In the genomic region with DNA sequence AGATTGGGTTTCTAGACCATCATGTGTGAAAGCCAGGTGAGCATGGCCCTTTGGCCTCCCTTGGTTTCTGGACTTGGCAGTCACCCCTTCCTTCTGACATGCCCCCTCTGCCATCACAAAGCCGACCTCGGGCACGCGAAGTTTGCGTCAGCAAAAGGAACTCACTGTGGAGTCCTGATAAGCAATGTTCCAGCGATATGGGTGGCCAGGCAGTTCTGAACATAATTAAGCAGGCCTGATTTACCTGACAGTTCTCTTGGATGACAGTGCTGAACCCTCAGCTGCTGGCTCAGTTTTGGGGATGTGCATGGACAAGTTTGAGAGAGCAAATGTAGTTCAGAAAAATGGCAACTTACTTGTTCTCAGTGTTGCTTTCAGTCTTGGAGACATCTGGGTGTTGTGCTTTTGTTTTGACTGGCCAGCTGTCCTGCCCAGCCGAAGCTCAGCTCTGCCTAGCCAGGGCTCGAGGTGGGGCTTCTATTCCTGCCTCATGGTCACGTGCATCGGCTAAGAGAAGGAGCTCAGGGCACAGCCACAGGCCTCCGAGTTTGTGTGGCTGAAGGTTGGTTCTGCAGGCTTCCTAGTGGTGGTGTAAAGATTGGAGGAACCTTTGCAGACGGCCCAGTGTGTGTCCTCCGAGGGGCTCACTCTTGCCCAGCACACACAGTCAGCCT, we compare ENCODE assay signal across 22 cellular contexts.
DNase-seq lines count a peak whose midpoint lies in the region; ATAC-seq, FAIRE-seq and TF ChIP-seq lines count a peak whose summit lies in the region.
"Had no signal": no experiment of that assay in that cellular context is flagged by ENCODE, and none has a peak within 500 bp of the region (broad histone marks: within the 10 kb centered on the region; RNA-seq: fewer than 3 reads in every experiment).

No MANE protein-coding gene starts in this region.

- H3K36me3 ChIP-seq in body of pancreas (replicated peaks in 1 of 2; ENCODE audit: insufficient read depth in 1 of 2, low read depth in 2 of 2), result no peaks in the 10 kb centered on the region
- H3K36me3 ChIP-seq in heart right ventricle, result no peaks in the 10 kb centered on the region
- H3K36me3 ChIP-seq in pancreas, result no peaks in the 10 kb centered on the region
- H3K36me3 ChIP-seq: cardiac muscle cell had no signal

- TF ChIP-seq CTCF in body of pancreas (IDR thresholded peaks at IDR 0.05), result no peak
- no peak for TF ChIP-seq CTCF in heart right ventricle (IDR thresholded peaks at IDR 0.05)
- TF ChIP-seq CTCF in pancreas (IDR thresholded peaks at IDR 0.05), result no peak

- H3K27me3 ChIP-seq in body of pancreas, result no peaks in the 10 kb centered on the region
- H3K27me3 ChIP-seq in heart right ventricle, result peaks cover 0 to 3% (median 0%) of the 10 kb centered on the region in 7 donors
- H3K27me3 ChIP-seq in pancreas, result no peaks in the 10 kb centered on the region
- H3K27me3 ChIP-seq: cardiac muscle cell had no signal

- peak in 1 of 3 donors; percentile 9 for TF ChIP-seq POLR2A in body of pancreas (IDR thresholded peaks at IDR 0.05)

- H3K4me3 Mint-ChIP-seq in activated T-cell treated with anti-CD3 and anti-CD28 coated beads, Interleukin-2, amount 50 U/mL, for 72 hours, result no peak overlapping the region
- H3K4me3 Mint-ChIP-seq: CD14-positive monocyte; naive thymus-derived CD8-positive, alpha-beta T cell had no signal

- peak overlapping the region; percentile 15 to 74 (median 64) for H3K27ac ChIP-seq in body of pancreas
- H3K27ac ChIP-seq in heart right ventricle, result peak overlapping the region; percentile 8 to 77 (median 74)
- peak overlapping the region in 1 of 4 donors; percentile 22 for H3K27ac ChIP-seq in pancreas
- H3K27ac ChIP-seq: cardiac muscle cell had no signal

- H3K9me3 ChIP-seq in body of pancreas (no peaks in the 10 kb centered on the region), heart right ventricle (no peaks in the 10 kb centered on the region), pancreas (no peaks in the 10 kb centered on the region)

- WGBS in body of pancreas, 2 donors, result 39 to 100% methylated on average over 2 to 11 of the region's 13 CpGs
- 28 to 29% methylated on average over 11 to 13 of the region's 13 CpGs for WGBS in heart right ventricle, 2 donors
- WGBS in pancreas, 2 donors, result 45 to 54% methylated on average over 13 of the region's 13 CpGs

- no peaks in the 10 kb centered on the region for H3K4me1 Mint-ChIP-seq in activated T-cell treated with anti-CD3 and anti-CD28 coated beads, Interleukin-2, amount 50 U/mL, for 72 hours (ENCODE audit: low read depth)
- H3K4me1 Mint-ChIP-seq: CD14-positive monocyte had no signal

- no peak overlapping the region for H3K4me3 ChIP-seq in body of pancreas
- H3K4me3 ChIP-seq in heart right ventricle, result no peak overlapping the region
- H3K4me3 ChIP-seq in pancreas, result no peak overlapping the region
- H3K4me3 ChIP-seq: cardiac muscle cell had no signal

- H3K27ac Mint-ChIP-seq in activated T-cell treated with anti-CD3 and anti-CD28 coated beads, Interleukin-2, amount 50 U/mL, for 72 hours, result no peak overlapping the region
- H3K27ac Mint-ChIP-seq: activated naive CD4-positive, alpha-beta T cell treated with anti-CD3 and anti-CD28 coated beads, Interleukin-2, amount 50 U/mL, for 72 hours; CD14-positive monocyte had no signal

- peaks cover 22% of the 10 kb centered on the region for H3K4me1 ChIP-seq in body of pancreas
- H3K4me1 ChIP-seq in heart right ventricle, result peaks cover 0 to 83% (median 50%) of the 10 kb centered on the region in 9 donors
- H3K4me1 ChIP-seq in pancreas, result peaks cover 0 to 3% (median 0%) of the 10 kb centered on the region in 3 donors

- H3K36me3 Mint-ChIP-seq in activated T-cell treated with anti-CD3 and anti-CD28 coated beads, Interleukin-2, amount 50 U/mL, for 72 hours (ENCODE audit: insufficient read depth in 2 of 2), result no peaks in the 10 kb centered on the region
- H3K36me3 Mint-ChIP-seq: activated naive CD4-positive, alpha-beta T cell treated with anti-CD3 and anti-CD28 coated beads, Interleukin-2, amount 50 U/mL, for 72 hours; CD14-positive monocyte; naive thymus-derived CD8-positive, alpha-beta T cell had no signal

- no peaks in the 10 kb centered on the region for H3K9me3 Mint-ChIP-seq in activated T-cell treated with anti-CD3 and anti-CD28 coated beads, Interleukin-2, amount 50 U/mL, for 72 hours
- H3K9me3 Mint-ChIP-seq: activated naive CD4-positive, alpha-beta T cell treated with anti-CD3 and anti-CD28 coated beads, Interleukin-2, amount 50 U/mL, for 72 hours; naive thymus-derived CD8-positive, alpha-beta T cell had no signal

- intact Hi-C loops in body of pancreas (cut with DNase I) (no loop called here), heart right ventricle (cut with DNase I) (loop anchor here in 1 of 10 donors (5.0 kb wide), 1 partner anchor 33 kb away; no protein-coding TSS in a partner anchor), pancreas (cut with DNase I) (no loop called here)

- DNase-seq in AG08395 (ENCODE audit: low spot score), result peak; percentile 14
- peak; percentile 42 to 73 (median 56) for DNase-seq in body of pancreas
- DNase-seq in heart right ventricle, result peak; percentile 40 to 45
- peak in 4 of 6 donors; percentile 25 to 62 (median 46) for DNase-seq in pancreas
- DNase-seq in GM19239 (ENCODE audit: insufficient read length, low spot score), result no peak
- no peak for DNase-seq in NCI-H82 (lab: John Stamatoyannopoulos, UW)
- no peak for DNase-seq in activated T-cell treated with anti-CD3 and anti-CD28 coated beads, Interleukin-2, amount 50 U/mL, for 72 hours
- DNase-seq: activated T-cell treated with anti-CD3 and anti-CD28 coated beads, Interleukin-2, amount 50 U/mL, for 1 hour; DND-41; head of caudate nucleus; Kasumi-1; kidney glomerular epithelial cell; naive thymus-derived CD8-positive, alpha-beta T cell; NCI-H1417 treated with DMSO at 0.1 percent for 48 hours; NCI-H2227 treated with DMSO at 0.1 percent for 48 hours; NK-92 treated with Interleukin-12 subunit alpha and Interleukin-12 subunit beta, amount 100 ng/mL, for 24 hours; SHP77 treated with DMSO at 0.1 percent for 48 hours; T-helper 2 cell had no signal

- no peak for FAIRE-seq in pancreas (lab: Jason Lieb, UNC)
- FAIRE-seq in GM19239 (lab: Jason Lieb, UNC), result no peak

- H3K27me3 Mint-ChIP-seq in activated T-cell treated with anti-CD3 and anti-CD28 coated beads, Interleukin-2, amount 50 U/mL, for 72 hours (ENCODE audit: low read depth), result no peaks in the 10 kb centered on the region
- H3K27me3 Mint-ChIP-seq: naive thymus-derived CD8-positive, alpha-beta T cell had no signal

- peak; percentile 79 for ATAC-seq in body of pancreas
- peak; percentile 57 to 84 (median 78) for ATAC-seq in heart right ventricle
- peak; percentile 57 to 79 (median 73) for ATAC-seq in pancreas
- no peak for ATAC-seq in HG03432 (IDR thresholded peaks at IDR 0.05; ENCODE audit: unreplicated experiment)
- no peak for ATAC-seq in activated T-cell treated with anti-CD3 and anti-CD28 coated beads, Interleukin-2, amount 50 U/mL, for 72 hours (replicated peaks in 1 of 2)
- ATAC-seq: activated naive CD4-positive, alpha-beta T cell treated with anti-CD3 and anti-CD28 coated beads, Interleukin-2, amount 50 U/mL, for 72 hours; naive thymus-derived CD8-positive, alpha-beta T cell had no signal

Comparison
In these comparisons a context has a peak if more than half of its experiments do, and no peak if none do; other contexts are left out.
1. DNase-seq: peak in AG08395 (single experiment), body of pancreas (4 of 4), heart right ventricle (2 of 2) and pancreas (4 of 6); none in GM19239 (single experiment), NCI-H82 (single experiment) and activated T-cell treated with anti-CD3 and anti-CD28 coated beads, Interleukin-2, amount 50 U/mL, for 72 hours (0 of 2).
2. ATAC-seq: peak in body of pancreas (single experiment), heart right ventricle (8 of 8) and pancreas (4 of 4); none in HG03432 (single experiment) and activated T-cell treated with anti-CD3 and anti-CD28 coated beads, Interleukin-2, amount 50 U/mL, for 72 hours (0 of 2).